In the genomic region with DNA sequence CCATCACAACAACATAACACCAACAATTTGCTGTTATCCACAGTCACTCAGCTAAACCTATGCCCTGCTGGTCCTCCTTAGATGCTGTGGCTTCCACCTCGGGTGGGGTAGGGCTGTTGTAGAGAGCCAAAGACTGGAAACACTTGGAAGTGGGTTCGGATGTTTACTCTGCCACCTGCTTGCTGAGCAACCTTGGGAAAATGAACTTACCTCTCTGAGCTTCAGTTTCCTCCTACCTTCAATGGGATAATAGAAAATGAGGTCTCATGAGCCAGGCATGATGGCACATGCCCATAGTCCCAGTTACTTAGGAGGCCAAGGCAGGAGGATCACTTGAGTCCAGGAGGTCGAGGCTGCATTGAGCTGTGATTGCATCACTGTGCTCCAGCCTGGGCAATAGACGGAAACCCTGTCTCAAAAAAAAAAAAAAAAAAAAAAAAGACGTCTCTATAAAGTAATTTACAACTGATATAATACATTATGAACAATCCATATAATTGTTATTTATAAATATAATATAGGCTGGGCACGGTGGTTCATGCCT, we compare ENCODE assay signal across 31 cellular contexts. TPM values are rescaled to one million over a fixed set of nuclear protein-coding genes. Genes with fewer than 3 reads are reported as not detected.
DNase-seq lines count a peak whose midpoint lies in the region; ATAC-seq, FAIRE-seq and TF ChIP-seq lines count a peak whose summit lies in the region.
"Had no signal": no experiment of that assay in that cellular context is flagged by ENCODE, and none has a peak within 500 bp of the region (broad histone marks: within the 10 kb centered on the region; RNA-seq: fewer than 3 reads in every experiment).

No MANE protein-coding gene starts in this region.

- DNase-seq in 8988T: peak; percentile 34
- DNase-seq in A549 (ENCODE audit: low read depth in 1 of 2, low spot score in 1 of 2): no peak
- DNase-seq in K562 (ENCODE audit: extremely low read depth in 1 of 4, low spot score in 3 of 4): no peak
- DNase-seq in osteoblast (ENCODE audit: insufficient read length, low spot score, missing footprints): peak; percentile 29
- no peak for DNase-seq in NCI-H2107 treated with DMSO at 0.1 percent for 48 hours (lab: John Stamatoyannopoulos, UW; ENCODE audit: unreplicated experiment)
- DNase-seq in RCC 7860 (ENCODE audit: low spot score): no peak
- DNase-seq: ACHN; BE2C; C1 segment of cervical spinal cord; CD4-positive, alpha-beta memory T cell; CD4-positive, CD25-positive, alpha-beta regulatory T cell; CD8-positive, alpha-beta memory T cell; COR-L47; DMS 273 treated with DMSO at 0.1 percent for 48 hours; DMS153; DMS53; DMS79; DND-41; EL; GDM1 had no signal

- no peaks in the 10 kb centered on the region for H3K27me3 ChIP-seq in K562 (ENCODE audit: control insufficient read depth in 2 of 2, insufficient read depth in 2 of 2, low read length in 2 of 2)
- peaks cover 24% of the 10 kb centered on the region for H3K27me3 ChIP-seq in osteoblast (ENCODE audit: insufficient read depth, low read length)

- H3K36me3 ChIP-seq in K562 (ENCODE audit: control insufficient read depth, insufficient read depth, low read length): no peaks in the 10 kb centered on the region
- H3K36me3 ChIP-seq in osteoblast (ENCODE audit: insufficient read depth, low read length): no peaks in the 10 kb centered on the region
- H3K36me3 ChIP-seq: BE2C, BLaER1 had no signal

- TF ChIP-seq CTCF in A549 (IDR thresholded peaks at IDR 0.05) (no peak), K562 (IDR thresholded peaks at IDR 0.05 in 2 of 3, conservative IDR thresholded peaks at IDR 0.05 in 1 of 3; ENCODE audit: insufficient read depth in 2 of 3, low read depth in 1 of 3, low read length in 3 of 3) (no peak), osteoblast (IDR thresholded peaks at IDR 0.05; ENCODE audit: extremely low read depth, low read depth, low read length) (no peak)

- H3K4me1 ChIP-seq in A549 (peaks cover 6% of the 10 kb centered on the region; the same call in 1 of the 3 replicates), K562 (replicated peaks in 1 of 2; ENCODE audit: control insufficient read depth in 2 of 2, insufficient read depth in 2 of 2, low read length in 2 of 2) (peaks cover 19 to 30% of the 10 kb centered on the region in 2 experiments), osteoblast (ENCODE audit: insufficient read depth, low read length) (no peaks in the 10 kb centered on the region)
- H3K4me1 ChIP-seq: BE2C had no signal

- ATAC-seq in A549 (no peak), K562 (no peak), GM18498 (IDR thresholded peaks at IDR 0.05; ENCODE audit: unreplicated experiment) (no peak)
- ATAC-seq: GM12878 had no signal

- H3K79me2 ChIP-seq in K562 (ENCODE audit: control insufficient read depth, insufficient read depth, low read length): no peaks in the 10 kb centered on the region
- no peaks in the 10 kb centered on the region for H3K79me2 ChIP-seq in osteoblast (ENCODE audit: insufficient read depth, low read length)

- H4K20me1 ChIP-seq in K562 (replicated peaks; ENCODE audit: control insufficient read depth, insufficient read depth, low read length) (no peaks in the 10 kb centered on the region; the same call in 1 of the 2 replicates), osteoblast (ENCODE audit: insufficient read depth, low read length) (no peaks in the 10 kb centered on the region)
- H4K20me1 ChIP-seq: BLaER1 had no signal

- CTCF ChIA-PET in A549 (lab: Yijun Ruan, JAX) (interaction anchor here (1.0 to 7.0 kb wide), 6 partner anchors 9 to 169 kb away, joined by 3 to 44 read pairs (median 4); no protein-coding TSS in a partner anchor), K562 (lab: Yijun Ruan, JAX; ENCODE audit: low intra/inter-chr PET ratio) (interaction anchor here (0.7 kb wide), 1 partner anchor 243 kb away, joined by 4 read pairs; no protein-coding TSS in a partner anchor)

- H3K9me3 ChIP-seq in A549 (no peaks in the 10 kb centered on the region), K562 (replicated peaks; ENCODE audit: control insufficient read depth, insufficient read depth, low read depth, low read length) (no peaks in the 10 kb centered on the region), osteoblast (ENCODE audit: low read depth, low read length) (no peaks in the 10 kb centered on the region)
- H3K9me3 ChIP-seq: BE2C, BLaER1 had no signal

- H3K9ac ChIP-seq in K562 (ENCODE audit: insufficient read depth in 1 of 2, low read depth in 2 of 2, low read length in 2 of 2): no peak overlapping the region
- H3K9ac ChIP-seq: BLaER1 had no signal

- peak; percentile 98 for FAIRE-seq in A549 (lab: Jason Lieb, UNC)
- no peak for FAIRE-seq in K562 (lab: Jason Lieb, UNC)
- no peak for FAIRE-seq in RCC 7860 (lab: Jason Lieb, UNC)
- FAIRE-seq: GM12878, GM12892, GM19239 had no signal

- no peaks in the 10 kb centered on the region for H3K9me1 ChIP-seq in K562 (ENCODE audit: control insufficient read depth, insufficient read depth, low read length)

- TF ChIP-seq RAD21 in A549 (conservative IDR thresholded peaks at IDR 0.05 in 1 of 2, IDR thresholded peaks at IDR 0.05 in 1 of 2) (no peak), K562 (CRISPR knock-in tag; conservative IDR thresholded peaks at IDR 0.05 in 1 of 2, IDR thresholded peaks at IDR 0.05 in 1 of 2) (no peak)

- no peak overlapping the region for H3K27ac ChIP-seq in A549
- H3K27ac ChIP-seq in K562 (ENCODE audit: extremely low read depth, low read depth, low read length): no peak overlapping the region
- H3K27ac ChIP-seq in osteoblast (ENCODE audit: low read depth, low read length): no peak overlapping the region
- H3K27ac ChIP-seq: BLaER1 had no signal

- H3K4me3 ChIP-seq in A549 (no peak overlapping the region), K562 (no peak overlapping the region), osteoblast (ENCODE audit: insufficient read depth, low read length) (no peak overlapping the region)
- H3K4me3 ChIP-seq: BLaER1, GM12878 had no signal

- 38% methylated on average over 6 of the region's 6 CpGs for WGBS in A549 (ENCODE audit: missing lambda C conversion rate)
- WGBS in K562 (ENCODE audit: insufficient coverage, low coverage, missing lambda C conversion rate): 35% methylated on average over 6 of the region's 6 CpGs

- TF ChIP-seq EP300 in A549 (IDR thresholded peaks at IDR 0.05): no peak
- TF ChIP-seq EP300 in K562 (IDR thresholded peaks at IDR 0.05; ENCODE audit: low read length): no peak

- POLR2A ChIA-PET in A549 (lab: Yijun Ruan, JAX): interaction anchor here (0.7 kb wide), 1 partner anchor 162 kb away, joined by 3 read pairs; no protein-coding TSS in a partner anchor
- POLR2A ChIA-PET in K562 (lab: Yijun Ruan, JAX): interaction anchor here (0.6 to 0.7 kb wide), 3 partner anchors 82 to 176 kb away, joined by 3 read pairs; a partner anchor contains a TSS

- no peak overlapping the region for H3K4me2 ChIP-seq in A549
- no peak overlapping the region for H3K4me2 ChIP-seq in K562 (ENCODE audit: insufficient read depth, low read length)
- H3K4me2 ChIP-seq in osteoblast (ENCODE audit: insufficient read depth, low read length): no peak overlapping the region

- no peak for TF ChIP-seq POLR2A in A549 (IDR thresholded peaks at IDR 0.05; ENCODE audit: low read length)
- no peak for TF ChIP-seq POLR2A in K562 (conservative IDR thresholded peaks at IDR 0.05)

- H2AFZ ChIP-seq in K562 (ENCODE audit: low read depth, low read length) (no peak overlapping the region), osteoblast (ENCODE audit: low read length) (no peak overlapping the region)

- in situ Hi-C loops in K562 (cut with MboI): no loop called here

- intact Hi-C loops in K562 (cut with micrococcal nuclease): loop anchor here (5.0 kb wide), 1 partner anchor 85 kb away; no protein-coding TSS in a partner anchor

- no TSS peak for BruUV-seq in K562 (replicated peaks; lab: Mats Ljungman, UMichigan)

RNA-seq across cellular contexts. Expression of a gene that starts 3.3 kb away (rescaled TPM):
- polyA plus RNA-seq in A549 (2011; rRNA removed): not detected in 2 replicates
- not detected in 2 replicates for polyA plus RNA-seq in A549 (2012; cell fraction: cytosol; rRNA removed)
- polyA plus RNA-seq in A549 (2012; cell fraction: nucleus; rRNA removed): 0.16 TPM in 1 of 2 replicates, not detected in the other
- not detected in 3 replicates for polyA plus RNA-seq in A549 (2017; fragmentation: RNase III; extraction: RNeasy Plus Mini Kit Qiagen cat#74134 plus additional on column Dnase treatment)
- not detected in 2 replicates for polyA minus RNA-seq in A549 (2011; rRNA and poly(A)+ RNA removed)
- total RNA-seq in K562 (2011; cell fraction: chromatin; rRNA removed; ENCODE audit: low replicate concordance): not detected in 2 replicates
- not detected in 2 replicates for total RNA-seq in K562 (2011; cell fraction: nucleolus; rRNA removed)
- total RNA-seq in K562 (2011; cell fraction: nucleoplasm; rRNA removed): not detected in 2 replicates
- total RNA-seq in K562 (2014; rRNA removed): not detected in 2 replicates
- total RNA-seq in K562 (2014; rRNA removed; fragmentation: Illumina TruSeq; extraction: Trizol): not detected in 2 replicates
- not detected in 2 replicates for total RNA-seq in K562 (2015; rRNA removed; fragmentation: Illumina TruSeq; extraction: Trizol)
- 0.36 TPM in 1 of 2 replicates, not detected in the other for total RNA-seq in K562 (2021)
- polyA plus RNA-seq in K562 (2011; rRNA removed): not detected in 2 replicates
- 0.13 TPM in 1 of 2 replicates, not detected in the other for polyA plus RNA-seq in K562 (2011; cell fraction: cytosol; rRNA removed)
- not detected in 2 replicates for polyA plus RNA-seq in K562 (2011; cell fraction: nucleus; rRNA removed)
- polyA plus RNA-seq in K562 (2012): 0.21 TPM in 1 of 2 replicates, not detected in the other
- polyA plus RNA-seq in K562 (2014; fragmentation: Illumina TruSeq; extraction: Trizol): not detected in 2 replicates
- not detected for polyA plus RNA-seq in K562 (2014; fragmentation: Nextera tagmentation; extraction: Ambion mirVana)
- not detected in 2 replicates for polyA plus RNA-seq in K562 (2014; rRNA removed)
- not detected in 2 replicates for polyA minus RNA-seq in K562 (2011; rRNA and poly(A)+ RNA removed)
- polyA minus RNA-seq in K562 (2011; cell fraction: cytosol; rRNA and poly(A)+ RNA removed): not detected in 2 replicates
- not detected in 2 replicates for polyA minus RNA-seq in K562 (2011; cell fraction: nucleus; rRNA and poly(A)+ RNA removed)
- not detected in 2 replicates for total RNA-seq in osteoblast
- total RNA-seq: A172; A673; CD4-positive, alpha-beta memory T cell; CD4-positive, CD25-positive, alpha-beta regulatory T cell; CD8-positive, alpha-beta memory T cell; Daoy; G401 had no signal
- polyA plus RNA-seq: AG04450; CD14-positive monocyte; CD4-positive, alpha-beta memory T cell; CD4-positive, CD25-positive, alpha-beta regulatory T cell; CD8-positive, alpha-beta memory T cell; GM12878 had no signal

RNA-seq across cellular contexts. Expression of a gene that starts 10.6 kb away (rescaled TPM):
- polyA plus RNA-seq in A549 (2011; rRNA removed) (0.90 and 1.1 TPM in 2 replicates), A549 (2017; fragmentation: RNase III; extraction: RNeasy Plus Mini Kit Qiagen cat#74134 plus additional on column Dnase treatment) (0.71 to 1.1 TPM (median 0.99 TPM) in 3 replicates), K562 (2011; rRNA removed) (0.08 TPM in 1 of 2 replicates, not detected in the other), K562 (2014; fragmentation: Illumina TruSeq; extraction: Trizol) (not detected in 2 replicates), K562 (2014; fragmentation: Nextera tagmentation; extraction: Ambion mirVana) (not detected), K562 (2014; rRNA removed) (0.05 and 0.34 TPM in 2 replicates)
- 1.1 and 1.5 TPM in 2 replicates for polyA plus RNA-seq in A549 (2012; cell fraction: cytosol; rRNA removed)
- polyA plus RNA-seq in A549 (2012; cell fraction: nucleus; rRNA removed): 1.8 and 2.4 TPM in 2 replicates
- 0.44 and 0.54 TPM in 2 replicates for polyA minus RNA-seq in A549 (2011; rRNA and poly(A)+ RNA removed)
- not detected in 2 replicates for total RNA-seq in K562 (2011; cell fraction: chromatin; rRNA removed; ENCODE audit: low replicate concordance)
- not detected in 2 replicates for total RNA-seq in K562 (2011; cell fraction: nucleolus; rRNA removed)
- total RNA-seq in K562 (2011; cell fraction: nucleoplasm; rRNA removed): not detected in 2 replicates
- total RNA-seq in K562 (2014; rRNA removed) (not detected in 2 replicates), K562 (2014; rRNA removed; fragmentation: Illumina TruSeq; extraction: Trizol) (not detected in 2 replicates), K562 (2015; rRNA removed; fragmentation: Illumina TruSeq; extraction: Trizol) (not detected in 2 replicates), K562 (2021) (0.11 TPM in 1 of 2 replicates, not detected in the other), osteoblast (not detected in 2 replicates)
- polyA plus RNA-seq in K562 (2011; cell fraction: cytosol; rRNA removed): 0.06 and 0.07 TPM in 2 replicates
- polyA plus RNA-seq in K562 (2011; cell fraction: nucleus; rRNA removed): not detected in 2 replicates
- 0.07 TPM in 1 of 2 replicates, not detected in the other for polyA plus RNA-seq in K562 (2012)
- not detected in 2 replicates for polyA minus RNA-seq in K562 (2011; rRNA and poly(A)+ RNA removed)
- polyA minus RNA-seq in K562 (2011; cell fraction: cytosol; rRNA and poly(A)+ RNA removed): not detected in 2 replicates
- not detected in 2 replicates for polyA minus RNA-seq in K562 (2011; cell fraction: nucleus; rRNA and poly(A)+ RNA removed)
- total RNA-seq: A172; A673; CD4-positive, alpha-beta memory T cell; CD4-positive, CD25-positive, alpha-beta regulatory T cell; CD8-positive, alpha-beta memory T cell; GM12878 had no signal
- polyA plus RNA-seq: AG04450; CD14-positive monocyte; CD4-positive, alpha-beta memory T cell; CD4-positive, CD25-positive, alpha-beta regulatory T cell; CD8-positive, alpha-beta memory T cell; GM12878 had no signal

RNA-seq across cellular contexts. Expression of a gene that starts 37.4 kb away (rescaled TPM):
- polyA plus RNA-seq in A549 (2011; rRNA removed) (not detected in 2 replicates), A549 (2017; fragmentation: RNase III; extraction: RNeasy Plus Mini Kit Qiagen cat#74134 plus additional on column Dnase treatment) (not detected in 3 replicates), K562 (2011; rRNA removed) (not detected in 2 replicates), K562 (2014; fragmentation: Illumina TruSeq; extraction: Trizol) (not detected in 2 replicates), K562 (2014; fragmentation: Nextera tagmentation; extraction: Ambion mirVana) (not detected), K562 (2014; rRNA removed) (not detected in 2 replicates)
- polyA plus RNA-seq in A549 (2012; cell fraction: cytosol; rRNA removed): not detected in 2 replicates
- not detected in 2 replicates for polyA plus RNA-seq in A549 (2012; cell fraction: nucleus; rRNA removed)
- not detected in 2 replicates for polyA minus RNA-seq in A549 (2011; rRNA and poly(A)+ RNA removed)
- total RNA-seq in K562 (2011; cell fraction: chromatin; rRNA removed; ENCODE audit: low replicate concordance): not detected in 2 replicates
- total RNA-seq in K562 (2011; cell fraction: nucleolus; rRNA removed): not detected in 2 replicates
- not detected in 2 replicates for total RNA-seq in K562 (2011; cell fraction: nucleoplasm; rRNA removed)
- total RNA-seq in K562 (2014; rRNA removed) (not detected in 2 replicates), K562 (2014; rRNA removed; fragmentation: Illumina TruSeq; extraction: Trizol) (not detected in 2 replicates), K562 (2015; rRNA removed; fragmentation: Illumina TruSeq; extraction: Trizol) (not detected in 2 replicates), K562 (2021) (not detected in 2 replicates), osteoblast (not detected in 2 replicates)
- polyA plus RNA-seq in K562 (2011; cell fraction: cytosol; rRNA removed): not detected in 2 replicates
- polyA plus RNA-seq in K562 (2011; cell fraction: nucleus; rRNA removed): not detected in 2 replicates
- polyA plus RNA-seq in K562 (2012): not detected in 2 replicates
- polyA minus RNA-seq in K562 (2011; rRNA and poly(A)+ RNA removed): not detected in 2 replicates
- polyA minus RNA-seq in K562 (2011; cell fraction: cytosol; rRNA and poly(A)+ RNA removed): not detected in 2 replicates
- not detected in 2 replicates for polyA minus RNA-seq in K562 (2011; cell fraction: nucleus; rRNA and poly(A)+ RNA removed)
- total RNA-seq: A172; A673; CD4-positive, alpha-beta memory T cell; CD4-positive, CD25-positive, alpha-beta regulatory T cell; CD8-positive, alpha-beta memory T cell; Daoy; G401; GM12878 had no signal
- polyA plus RNA-seq: AG04450; CD14-positive monocyte; CD4-positive, alpha-beta memory T cell; CD4-positive, CD25-positive, alpha-beta regulatory T cell; CD8-positive, alpha-beta memory T cell; GM12878 had no signal

RNA-seq across cellular contexts. Expression of a gene that starts 41.3 kb away (rescaled TPM):
- not detected in 2 replicates for polyA plus RNA-seq in A549 (2011; rRNA removed)
- polyA plus RNA-seq in A549 (2012; cell fraction: cytosol; rRNA removed): not detected in 2 replicates
- polyA plus RNA-seq in A549 (2012; cell fraction: nucleus; rRNA removed): not detected in 2 replicates
- not detected in 3 replicates for polyA plus RNA-seq in A549 (2017; fragmentation: RNase III; extraction: RNeasy Plus Mini Kit Qiagen cat#74134 plus additional on column Dnase treatment)
- polyA minus RNA-seq in A549 (2011; rRNA and poly(A)+ RNA removed): not detected in 2 replicates
- not detected in 2 replicates for total RNA-seq in K562 (2011; cell fraction: chromatin; rRNA removed; ENCODE audit: low replicate concordance)
- total RNA-seq in K562 (2011; cell fraction: nucleolus; rRNA removed): not detected in 2 replicates
- total RNA-seq in K562 (2011; cell fraction: nucleoplasm; rRNA removed): not detected in 2 replicates
- not detected in 2 replicates for total RNA-seq in K562 (2014; rRNA removed)
- total RNA-seq in K562 (2014; rRNA removed; fragmentation: Illumina TruSeq; extraction: Trizol): not detected in 2 replicates
- total RNA-seq in K562 (2015; rRNA removed; fragmentation: Illumina TruSeq; extraction: Trizol): not detected in 2 replicates
- not detected in 2 replicates for total RNA-seq in K562 (2021)
- not detected in 2 replicates for polyA plus RNA-seq in K562 (2011; rRNA removed)
- polyA plus RNA-seq in K562 (2011; cell fraction: cytosol; rRNA removed): not detected in 2 replicates
- polyA plus RNA-seq in K562 (2011; cell fraction: nucleus; rRNA removed): not detected in 2 replicates
- polyA plus RNA-seq in K562 (2012): not detected in 2 replicates
- polyA plus RNA-seq in K562 (2014; fragmentation: Illumina TruSeq; extraction: Trizol): not detected in 2 replicates
- not detected for polyA plus RNA-seq in K562 (2014; fragmentation: Nextera tagmentation; extraction: Ambion mirVana)
- polyA plus RNA-seq in K562 (2014; rRNA removed): not detected in 2 replicates
- not detected in 2 replicates for polyA minus RNA-seq in K562 (2011; rRNA and poly(A)+ RNA removed)
- not detected in 2 replicates for polyA minus RNA-seq in K562 (2011; cell fraction: cytosol; rRNA and poly(A)+ RNA removed)
- not detected in 2 replicates for polyA minus RNA-seq in K562 (2011; cell fraction: nucleus; rRNA and poly(A)+ RNA removed)
- not detected in 2 replicates for total RNA-seq in osteoblast
- total RNA-seq: A172; A673; CD4-positive, alpha-beta memory T cell; CD4-positive, CD25-positive, alpha-beta regulatory T cell; Daoy; G401; GM12878 had no signal
- polyA plus RNA-seq: AG04450; CD14-positive monocyte; CD4-positive, alpha-beta memory T cell; CD4-positive, CD25-positive, alpha-beta regulatory T cell; CD8-positive, alpha-beta memory T cell; GM12878 had no signal

Comparison
In these comparisons a context has a peak if more than half of its experiments do, and no peak if none do; other contexts are left out.
1. DNase-seq: peak in 8988T (single experiment) and osteoblast (single experiment); none in A549 (0 of 2), K562 (0 of 4), NCI-H2107 treated with DMSO at 0.1 percent for 48 hours (single experiment) and RCC 7860 (single experiment).